In genomic region chrX:74421181-74422028, GRCh38 we compare ENCODE assay signal across 8 cellular contexts. TPM values are rescaled to one million over a fixed set of nuclear protein-coding genes. Genes with fewer than 3 reads are reported as not detected.
DNase-seq lines count a peak whose midpoint lies in the region; ATAC-seq lines count a peak whose summit lies in the region.

TSS of gene SLC16A2 (plus strand) at chrX:74421493. CDS start at chrX:74421638, 145 bp downstream.

- peak; percentile 60 for DNase-seq in 8988T
- peak; percentile 45 for DNase-seq in NCI-H526 treated with DMSO at 0.1 percent for 48 hours (lab: John Stamatoyannopoulos, UW)
- DNase-seq in activated gamma-delta T cell (lab: John Stamatoyannopoulos, UW) = peak; percentile 14
- DNase-seq in fibroblast of peridontal ligament (ENCODE audit: extremely low read depth) = peak; percentile 67
- DNase-seq in myocyte (ENCODE audit: low read depth) = peak; percentile 86

- ATAC-seq in GM18868 (IDR thresholded peaks at IDR 0.05; ENCODE audit: unreplicated experiment) = peak; percentile 73
- no peak for ATAC-seq in GM19324 (IDR thresholded peaks at IDR 0.05; ENCODE audit: low FRiP score, unreplicated experiment)

- peak within 1 kb of the TSS; percentile 78 for H3K27ac ChIP-seq in temporal lobe (ENCODE audit: low read depth, low read length)

RNA-seq across cellular contexts. Expression of gene SLC16A2, which starts in this region (rescaled TPM):
- total RNA-seq in myocyte (25.8 and 26.0 TPM in 2 replicates), temporal lobe (16.2 TPM)
- 21.8 TPM for polyA plus RNA-seq in myocyte (2012)

Comparison
In these comparisons a context has a peak if more than half of its experiments do, and no peak if none do; other contexts are left out.
1. DNase-seq: peak in every context shown above with its lines; median percentile 86 in myocyte; 67 in fibroblast of peridontal ligament; 60 in 8988T; 45 in NCI-H526 treated with DMSO at 0.1 percent for 48 hours; 14 in activated gamma-delta T cell.